18 cellular contexts compared by ENCODE assay signal in genomic region chr21:15275615-15276228, GRCh38.
"Had no signal": no experiment of that assay in that cellular context is flagged by ENCODE, and none has a peak within 500 bp of the region (broad histone marks: within the 10 kb centered on the region; RNA-seq: fewer than 3 reads in every experiment).

No MANE protein-coding gene starts in this region.

- H3K36me3 Mint-ChIP-seq: type B pancreatic cell had no signal

- H3K27me3 Mint-ChIP-seq: activated naive CD8-positive, alpha-beta T cell treated with anti-CD3 and anti-CD28 coated beads, Interleukin-2, amount 50 U/mL, for 24 hours; type B pancreatic cell had no signal

- H3K9me3 Mint-ChIP-seq: activated naive CD4-positive, alpha-beta T cell treated with anti-CD3 and anti-CD28 coated beads for 36 hours; activated naive CD8-positive, alpha-beta T cell treated with anti-CD3 and anti-CD28 coated beads, Interleukin-2, amount 50 U/mL, for 24 hours; activated T-helper 17 cell treated with anti-CD3 and anti-CD28 coated beads, Interleukin-2, amount 50 U/mL, for 72 hours had no signal

- H3K9me3 ChIP-seq: suprapubic skin had no signal

- H3K27ac ChIP-seq: cardiac muscle cell, SK-N-MC, suprapubic skin, WERI-Rb-1 had no signal

- H3K27me3 ChIP-seq: cardiac muscle cell, suprapubic skin had no signal

- H3K4me1 ChIP-seq: suprapubic skin had no signal

- ATAC-seq: activated naive CD8-positive, alpha-beta T cell treated with anti-CD3 and anti-CD28 coated beads, Interleukin-2, amount 50 U/mL, for 24 hours; activated T-helper 17 cell treated with anti-CD3 and anti-CD28 coated beads, Interleukin-2, amount 50 U/mL, for 72 hours; stimulated activated naive CD8-positive, alpha-beta T cell treated with anti-CD3 and anti-CD28 coated beads, Interleukin-15, Interleukin-2, amounts not matched to agents 100 U/mL and 50 U/mL, for 24 hours had no signal

- H3K4me3 ChIP-seq: cardiac muscle cell, SK-N-MC, suprapubic skin had no signal

- H3K4me3 Mint-ChIP-seq: activated naive CD4-positive, alpha-beta T cell treated with anti-CD3 and anti-CD28 coated beads for 36 hours; activated naive CD8-positive, alpha-beta T cell treated with anti-CD3 and anti-CD28 coated beads, Interleukin-2, amount 50 U/mL, for 24 hours; activated T-helper 17 cell treated with anti-CD3 and anti-CD28 coated beads, Interleukin-2, amount 50 U/mL, for 72 hours; type B pancreatic cell had no signal

- H3K27ac Mint-ChIP-seq: activated naive CD4-positive, alpha-beta T cell treated with anti-CD3 and anti-CD28 coated beads for 36 hours; activated naive CD8-positive, alpha-beta T cell treated with anti-CD3 and anti-CD28 coated beads, Interleukin-2, amount 50 U/mL, for 24 hours; activated T-helper 17 cell treated with anti-CD3 and anti-CD28 coated beads, Interleukin-2, amount 50 U/mL, for 72 hours; type B pancreatic cell had no signal

- DNase-seq: activated CD4-positive, alpha-beta T cell treated with anti-CD3 and anti-CD28 coated beads, Interleukin-2, amount 50 U/mL, for 48 hours; activated naive CD4-positive, alpha-beta T cell treated with anti-CD3 and anti-CD28 coated beads for 36 hours; activated naive CD8-positive, alpha-beta T cell treated with anti-CD3 and anti-CD28 coated beads, Interleukin-2, amount 50 U/mL, for 24 hours; aorta; foreskin fibroblast; glutamatergic neuron; hypothalamus; stimulated activated CD4-positive, alpha-beta T cell treated with anti-CD3 and anti-CD28 coated beads, Interleukin-4, amount 100 ng/mL, for 4 hours; stimulated activated CD8-positive, alpha-beta memory T cell treated with anti-CD3 and anti-CD28 coated beads, Interleukin-4, amount 100 ng/mL, for 48 hours; stimulated activated naive CD8-positive, alpha-beta T cell treated with anti-CD3 and anti-CD28 coated beads, Interleukin-15, Interleukin-2, amounts not matched to agents 100 U/mL and 50 U/mL, for 24 hours; T-helper 1 cell; T1000; WERI-Rb-1 had no signal

- H3K4me1 Mint-ChIP-seq: activated naive CD8-positive, alpha-beta T cell treated with anti-CD3 and anti-CD28 coated beads, Interleukin-2, amount 50 U/mL, for 24 hours; activated T-helper 17 cell treated with anti-CD3 and anti-CD28 coated beads, Interleukin-2, amount 50 U/mL, for 72 hours had no signal

- H3K36me3 ChIP-seq: cardiac muscle cell, suprapubic skin, WERI-Rb-1 had no signal
